ENCODE assay signal across 1 cellular context in genomic region chr1:23864801-23865542, GRCh38.
A peak's percentile ranks its signal among the peaks of the same experiment; 100 is the strongest.
TF ChIP-seq lines count a peak whose summit lies in the region.

No MANE protein-coding gene starts in this region.

TF ChIP-seq in GM12878, 131 proteins besides CTCF, POLR2A, EP300 and RAD21:
- TF ChIP-seq NR2F1 (conservative IDR thresholded peaks at IDR 0.05) (peak; percentile 50; the same call in 1 of the 2 replicates), BHLHE40 (IDR thresholded peaks at IDR 0.05; ENCODE audit: borderline replicate concordance in 1 of 2, low read depth in 2 of 2, low read length in 1 of 2) (peak in 1 of 2 experiments; percentile 9; a peak in 2 of 4 replicates), DPF2 (IDR thresholded peaks at IDR 0.05) (no peak)
